Comparison of ENCODE assay signal across 8 cellular contexts in genomic region chr1:18913065-18913502, GRCh38. TPM values are rescaled to one million over a fixed set of nuclear protein-coding genes. Genes with fewer than 3 reads are reported as not detected.
DNase-seq lines count a peak whose midpoint lies in the region; ATAC-seq and TF ChIP-seq lines count a peak whose summit lies in the region.

No MANE protein-coding gene starts in this region.

- H2AK5ac ChIP-seq in neuronal stem cell (ENCODE audit: low read depth, low read length): no peak overlapping the region

- H3K27me3 Mint-ChIP-seq in activated T-helper 1 cell treated with anti-CD3 and anti-CD28 coated beads, Interleukin-12 subunit alpha, Interleukin-12 subunit beta, Interleukin-2, Interleukin-4 antibody, amounts not matched to agents 30 ng/mL and 10 ng/mL and 1 ng/mL, durations not matched to agents 14 hours and 24 hours and 36 hours (ENCODE audit: insufficient read depth): no peaks in the 10 kb centered on the region
- H3K27me3 Mint-ChIP-seq in stimulated activated naive CD8-positive, alpha-beta T cell treated with anti-CD3 and anti-CD28 coated beads, Interleukin-15, amount 100 ng/mL, for 72 hours: no peaks in the 10 kb centered on the region

- no peak overlapping the region for H3K4ac ChIP-seq in neuronal stem cell (ENCODE audit: low read length)

- no peak overlapping the region for H3K4me3 Mint-ChIP-seq in activated T-helper 1 cell treated with anti-CD3 and anti-CD28 coated beads, Interleukin-12 subunit alpha, Interleukin-12 subunit beta, Interleukin-2, Interleukin-4 antibody, amounts not matched to agents 30 ng/mL and 10 ng/mL and 1 ng/mL, durations not matched to agents 14 hours and 24 hours and 36 hours
- H3K4me3 Mint-ChIP-seq in stimulated activated naive CD8-positive, alpha-beta T cell treated with anti-CD3 and anti-CD28 coated beads, Interleukin-15, amount 100 ng/mL, for 72 hours: no peak overlapping the region

- H3K27ac ChIP-seq in neuronal stem cell (replicated peaks; ENCODE audit: low read length): no peak overlapping the region

- H3K18ac ChIP-seq in neuronal stem cell (ENCODE audit: low read length): peak overlapping the region; percentile 2

- H3K4me3 ChIP-seq in fibroblast of pulmonary artery (replicated peaks; ENCODE audit: low read depth, low read length) (no peak overlapping the region), neuronal stem cell (ENCODE audit: low read length in 2 of 2) (no peak overlapping the region)

- peak overlapping the region; percentile 25 for H3K23ac ChIP-seq in neuronal stem cell (ENCODE audit: low read depth, low read length, poor library complexity)

- TF ChIP-seq CTCF in fibroblast of pulmonary artery (IDR thresholded peaks at IDR 0.05; ENCODE audit: low read length, missing control alignments): peak; percentile 99

- H3K27me3 ChIP-seq in neuronal stem cell (ENCODE audit: control insufficient read depth in 3 of 3, insufficient read depth in 3 of 3, low read depth in 1 of 3, low read length in 3 of 3): no peaks in the 10 kb centered on the region

- peaks cover 0 to 8% of the 10 kb centered on the region in 2 donors for H3K4me1 ChIP-seq in neuronal stem cell (ENCODE audit: control insufficient read depth in 2 of 2, insufficient read depth in 1 of 2, low read depth in 1 of 2, low read length in 2 of 2)

- intact Hi-C loops in activated T-helper 1 cell treated with anti-CD3 and anti-CD28 coated beads, Interleukin-12 subunit alpha, Interleukin-12 subunit beta, Interleukin-2, Interleukin-4 antibody, amounts not matched to agents 30 ng/mL and 10 ng/mL and 1 ng/mL, durations not matched to agents 14 hours and 24 hours and 36 hours (cut with micrococcal nuclease): loop anchor here (1.0 to 2.0 kb wide), 2 partner anchors 14 to 39 kb away; no protein-coding TSS in a partner anchor

- no peak overlapping the region for H2BK15ac ChIP-seq in neuronal stem cell (ENCODE audit: low read length)

- H3K36me3 ChIP-seq in neuronal stem cell (replicated peaks in 1 of 2; ENCODE audit: control insufficient read depth in 2 of 2, insufficient read depth in 2 of 2, low read length in 2 of 2): peaks cover 8 to 24% of the 10 kb centered on the region in 2 donors

- H2BK12ac ChIP-seq in neuronal stem cell (ENCODE audit: low read length): no peak overlapping the region

- ATAC-seq in HG02981 (IDR thresholded peaks at IDR 0.05; ENCODE audit: unreplicated experiment) (peak; percentile 58), HG03442 (IDR thresholded peaks at IDR 0.05; ENCODE audit: unreplicated experiment) (no peak)
- ATAC-seq in stimulated activated naive CD8-positive, alpha-beta T cell treated with anti-CD3 and anti-CD28 coated beads, Interleukin-15, amount 100 ng/mL, for 72 hours: peak; percentile 86

- no peak overlapping the region for H3K9ac ChIP-seq in neuronal stem cell (ENCODE audit: low read depth, low read length, poor library complexity)

- peaks cover 6% of the 10 kb centered on the region for H3K4me1 Mint-ChIP-seq in activated T-helper 1 cell treated with anti-CD3 and anti-CD28 coated beads, Interleukin-12 subunit alpha, Interleukin-12 subunit beta, Interleukin-2, Interleukin-4 antibody, amounts not matched to agents 30 ng/mL and 10 ng/mL and 1 ng/mL, durations not matched to agents 14 hours and 24 hours and 36 hours (ENCODE audit: low read depth)
- peaks cover 26% of the 10 kb centered on the region for H3K4me1 Mint-ChIP-seq in stimulated activated naive CD8-positive, alpha-beta T cell treated with anti-CD3 and anti-CD28 coated beads, Interleukin-15, amount 100 ng/mL, for 72 hours

- no peak overlapping the region for H2BK120ac ChIP-seq in neuronal stem cell (ENCODE audit: low read depth, low read length)

- no CpG with 5 or more reads among the region's 14 CpGs for WGBS in neuronal stem cell (ENCODE audit: extremely low coverage in 2 of 2, insufficient read length in 2 of 2, insufficient replicate concordance in 1 of 2), 2 donors

- no peak overlapping the region for H4K91ac ChIP-seq in neuronal stem cell (ENCODE audit: low read depth, low read length, poor library complexity)

- DNase-seq in Caki2 (ENCODE audit: low read depth) (peak; percentile 73), RKO (ENCODE audit: low spot score) (peak; percentile 61), fibroblast of pulmonary artery (ENCODE audit: low read depth) (peak; percentile 85), neuronal stem cell (ENCODE audit: low spot score) (peak; percentile 71)
- DNase-seq in activated T-helper 1 cell treated with anti-CD3 and anti-CD28 coated beads, Interleukin-12 subunit alpha, Interleukin-12 subunit beta, Interleukin-2, Interleukin-4 antibody, amounts not matched to agents 30 ng/mL and 10 ng/mL and 1 ng/mL, durations not matched to agents 14 hours and 24 hours and 36 hours (ENCODE audit: low spot score): peak; percentile 62
- peak; percentile 67 to 75 for DNase-seq in stimulated activated naive CD8-positive, alpha-beta T cell treated with anti-CD3 and anti-CD28 coated beads, Interleukin-15, amount 100 ng/mL, for 72 hours

- no peak overlapping the region for H3K27ac Mint-ChIP-seq in activated T-helper 1 cell treated with anti-CD3 and anti-CD28 coated beads, Interleukin-12 subunit alpha, Interleukin-12 subunit beta, Interleukin-2, Interleukin-4 antibody, amounts not matched to agents 30 ng/mL and 10 ng/mL and 1 ng/mL, durations not matched to agents 14 hours and 24 hours and 36 hours
- peak overlapping the region in 1 of 2 donors; percentile 65 for H3K27ac Mint-ChIP-seq in stimulated activated naive CD8-positive, alpha-beta T cell treated with anti-CD3 and anti-CD28 coated beads, Interleukin-15, amount 100 ng/mL, for 72 hours

- H4K8ac ChIP-seq in neuronal stem cell (ENCODE audit: low read depth, low read length): no peak overlapping the region

- H2AFZ ChIP-seq in neuronal stem cell (ENCODE audit: low read length): peak overlapping the region; percentile 70

- H3K79me1 ChIP-seq in neuronal stem cell (ENCODE audit: low read depth, low read length): no peaks in the 10 kb centered on the region

- peak overlapping the region; percentile 58 for H2BK5ac ChIP-seq in neuronal stem cell (ENCODE audit: low read length)

- H3K4me2 ChIP-seq in neuronal stem cell (ENCODE audit: insufficient read depth, low read length, poor library complexity, severe bottlenecking): no peak overlapping the region

- in situ Hi-C loops in Caki2 (cut with HindIII; ENCODE audit: low pct_unique_long_range_greater_than_20kb, low sequenced_read_pairs): no loop called here

- H3K9me3 ChIP-seq in neuronal stem cell (replicated peaks in 1 of 2; ENCODE audit: control insufficient read depth in 2 of 2, insufficient read depth in 1 of 2, low read depth in 1 of 2, low read length in 2 of 2): no peaks in the 10 kb centered on the region

- H3K36me3 Mint-ChIP-seq in activated T-helper 1 cell treated with anti-CD3 and anti-CD28 coated beads, Interleukin-12 subunit alpha, Interleukin-12 subunit beta, Interleukin-2, Interleukin-4 antibody, amounts not matched to agents 30 ng/mL and 10 ng/mL and 1 ng/mL, durations not matched to agents 14 hours and 24 hours and 36 hours (ENCODE audit: low read depth): peaks cover 35% of the 10 kb centered on the region

- H3K9me3 Mint-ChIP-seq in activated T-helper 1 cell treated with anti-CD3 and anti-CD28 coated beads, Interleukin-12 subunit alpha, Interleukin-12 subunit beta, Interleukin-2, Interleukin-4 antibody, amounts not matched to agents 30 ng/mL and 10 ng/mL and 1 ng/mL, durations not matched to agents 14 hours and 24 hours and 36 hours: no peaks in the 10 kb centered on the region
- H3K9me3 Mint-ChIP-seq in stimulated activated naive CD8-positive, alpha-beta T cell treated with anti-CD3 and anti-CD28 coated beads, Interleukin-15, amount 100 ng/mL, for 72 hours: peaks cover 0 to 17% of the 10 kb centered on the region in 2 donors

- H3K14ac ChIP-seq in neuronal stem cell (ENCODE audit: low read length): no peak overlapping the region

RNA-seq across cellular contexts. Expression of gene ALDH4A1, which starts 10.7 kb away (rescaled TPM):
- 22.8 and 34.8 TPM in 2 replicates for total RNA-seq in Caki2 (2014; rRNA removed; shearing (Covaris generic); ENCODE audit: low replicate concordance)
- total RNA-seq in activated T-helper 1 cell treated with anti-CD3 and anti-CD28 coated beads, Interleukin-12 subunit alpha, Interleukin-12 subunit beta, Interleukin-2, Interleukin-4 antibody, amounts not matched to agents 30 ng/mL and 10 ng/mL and 1 ng/mL, durations not matched to agents 14 hours and 24 hours and 36 hours: 3.9 and 4.4 TPM in 2 replicates
- 11.9 TPM for polyA plus RNA-seq in neuronal stem cell (2013, experiment 1 of 2)
- polyA plus RNA-seq in neuronal stem cell (2013, experiment 2 of 2): 11.5 TPM

RNA-seq across cellular contexts. Expression of gene IFFO2, which starts 43.4 kb away (rescaled TPM):
- total RNA-seq in Caki2 (2014; rRNA removed; shearing (Covaris generic); ENCODE audit: low replicate concordance): 28.7 and 34.5 TPM in 2 replicates
- 31.8 and 32.6 TPM in 2 replicates for total RNA-seq in activated T-helper 1 cell treated with anti-CD3 and anti-CD28 coated beads, Interleukin-12 subunit alpha, Interleukin-12 subunit beta, Interleukin-2, Interleukin-4 antibody, amounts not matched to agents 30 ng/mL and 10 ng/mL and 1 ng/mL, durations not matched to agents 14 hours and 24 hours and 36 hours
- 3.4 TPM for polyA plus RNA-seq in neuronal stem cell (2013, experiment 1 of 2)
- polyA plus RNA-seq in neuronal stem cell (2013, experiment 2 of 2): 3.3 TPM

RNA-seq across cellular contexts. Expression of gene TAS1R2, which starts 53.6 kb away (rescaled TPM):
- not detected in 2 replicates for total RNA-seq in Caki2 (2014; rRNA removed; shearing (Covaris generic); ENCODE audit: low replicate concordance)
- total RNA-seq in activated T-helper 1 cell treated with anti-CD3 and anti-CD28 coated beads, Interleukin-12 subunit alpha, Interleukin-12 subunit beta, Interleukin-2, Interleukin-4 antibody, amounts not matched to agents 30 ng/mL and 10 ng/mL and 1 ng/mL, durations not matched to agents 14 hours and 24 hours and 36 hours: not detected in 2 replicates
- polyA plus RNA-seq in neuronal stem cell (2013, experiment 1 of 2): not detected
- polyA plus RNA-seq in neuronal stem cell (2013, experiment 2 of 2): not detected
